1 cellular context compared by ENCODE assay signal in genomic region chr1:16717174-16718108, GRCh38.
TF ChIP-seq lines count a peak whose summit lies in the region.

No MANE protein-coding gene starts in this region.

TF ChIP-seq in GM23338, 12 proteins besides CTCF, POLR2A, EP300 and RAD21:
- TF ChIP-seq ZNF462 (CRISPR knock-in tag; IDR thresholded peaks at IDR 0.05): no peak
- TF ChIP-seq JUNB (IDR thresholded peaks at IDR 0.05; ENCODE audit: unreplicated experiment): no peak
- no peak for TF ChIP-seq EZH2 (IDR thresholded peaks at IDR 0.05; ENCODE audit: low read depth, unreplicated experiment)
